In the genomic region with DNA sequence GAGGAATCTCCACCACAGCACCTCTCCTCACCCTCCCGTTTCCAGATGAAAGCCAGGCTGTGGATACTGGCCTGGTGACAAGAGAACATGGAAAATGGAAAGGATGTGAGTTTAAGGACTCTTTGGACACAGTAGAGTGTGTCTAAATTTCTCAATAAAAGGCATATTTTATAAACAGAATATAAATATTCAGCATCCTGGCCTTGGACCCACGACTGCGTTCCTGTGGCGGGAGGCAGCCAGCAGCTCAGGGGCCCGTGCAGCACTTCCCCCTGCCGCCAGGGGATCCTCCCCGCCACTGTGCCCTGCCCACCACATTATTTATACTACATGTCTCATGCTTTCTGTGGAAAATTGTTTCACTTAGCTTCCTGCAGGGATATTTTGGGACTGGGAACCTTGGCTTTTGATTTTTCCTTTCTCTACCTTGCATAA, we compare ENCODE assay signal across 10 cellular contexts.
DNase-seq lines count a peak whose midpoint lies in the region; ATAC-seq and TF ChIP-seq lines count a peak whose summit lies in the region.
"Had no signal": no experiment of that assay in that cellular context is flagged by ENCODE, and none has a peak within 500 bp of the region (broad histone marks: within the 10 kb centered on the region; RNA-seq: fewer than 3 reads in every experiment).

No MANE protein-coding gene starts in this region.

- TF ChIP-seq CTCF in ascending aorta (IDR thresholded peaks at IDR 0.05), result no peak
- peak in 1 of 11 experiments; percentile 8 for TF ChIP-seq CTCF in spleen (IDR thresholded peaks at IDR 0.05 in 8 of 11, conservative IDR thresholded peaks at IDR 0.05 in 3 of 11)

- H3K36me3 ChIP-seq in GM23248 (ENCODE audit: low read depth), result no peaks in the 10 kb centered on the region
- no peaks in the 10 kb centered on the region for H3K36me3 ChIP-seq in ascending aorta
- H3K36me3 ChIP-seq in spleen, result no peaks in the 10 kb centered on the region

- H3K9me3 ChIP-seq in GM23248 (ENCODE audit: low read depth) (no peaks in the 10 kb centered on the region), ascending aorta (no peaks in the 10 kb centered on the region), right cardiac atrium (ENCODE audit: control insufficient read depth, low read length) (no peaks in the 10 kb centered on the region), spleen (no peaks in the 10 kb centered on the region)

- H3K4me3 ChIP-seq in GM23248 (no peak overlapping the region), ascending aorta (peak overlapping the region; percentile 22 to 49), right cardiac atrium (ENCODE audit: low read length) (no peak overlapping the region), spleen (no peak overlapping the region)

- H3K4me1 Mint-ChIP-seq in activated T-cell treated with anti-CD3 and anti-CD28 coated beads, Interleukin-2, amount 50 U/mL, for 24 hours (ENCODE audit: low read depth), result peaks cover 9% of the 10 kb centered on the region

- H3K27me3 Mint-ChIP-seq in activated T-cell treated with anti-CD3 and anti-CD28 coated beads, Interleukin-2, amount 50 U/mL, for 24 hours, result peaks cover 25% of the 10 kb centered on the region

- H3K9me2 ChIP-seq in GM23248 (ENCODE audit: insufficient read depth), result no peaks in the 10 kb centered on the region

- no peak overlapping the region for H2AFZ ChIP-seq in GM23248

- no peaks in the 10 kb centered on the region for H3K36me3 Mint-ChIP-seq in activated T-cell treated with anti-CD3 and anti-CD28 coated beads, Interleukin-2, amount 50 U/mL, for 24 hours (ENCODE audit: low read depth)

- in situ Hi-C loops in GM23248 (cut with MboI), result no loop called here

- DNase-seq in GM23248 (peak; percentile 44), ascending aorta (ENCODE audit: low spot score in 2 of 2) (peak in 1 of 2 donors; percentile 75), right cardiac atrium (peak in 2 of 3 donors; percentile 62 to 63), spleen (no peak), iPS-NIHi11 (ENCODE audit: low spot score) (no peak), NCI-H446 treated with DMSO at 0.1 percent for 48 hours (lab: John Stamatoyannopoulos, UW) (no peak)
- no peak for DNase-seq in activated T-cell treated with anti-CD3 and anti-CD28 coated beads, Interleukin-2, amount 50 U/mL, for 24 hours
- DNase-seq: nephron progenitor cell had no signal

- peak overlapping the region; percentile 5 for H3K4me2 ChIP-seq in GM23248 (ENCODE audit: unreplicated experiment)

- TF ChIP-seq POLR2A in spleen (IDR thresholded peaks at IDR 0.05), result no peak

- no peaks in the 10 kb centered on the region for H3K79me2 ChIP-seq in GM23248 (ENCODE audit: insufficient read depth)

- H3K27me3 ChIP-seq in GM23248 (replicated peaks; ENCODE audit: insufficient read depth) (no peaks in the 10 kb centered on the region), ascending aorta (no peaks in the 10 kb centered on the region), right cardiac atrium (ENCODE audit: control insufficient read depth, insufficient read depth) (no peaks in the 10 kb centered on the region), spleen (replicated peaks in 1 of 7) (peaks cover 0 to 8% (median 0%) of the 10 kb centered on the region in 7 donors)

- no peak overlapping the region for H3K27ac ChIP-seq in GM23248
- peak overlapping the region; percentile 58 to 69 for H3K27ac ChIP-seq in ascending aorta
- no peak overlapping the region for H3K27ac ChIP-seq in right cardiac atrium (ENCODE audit: low read length)
- H3K27ac ChIP-seq in spleen, result peak overlapping the region in 7 of 8 donors; percentile 65 to 89 (median 74)

- H4K20me1 ChIP-seq in GM23248 (ENCODE audit: insufficient read depth), result no peaks in the 10 kb centered on the region

- no peaks in the 10 kb centered on the region for H3K9me3 Mint-ChIP-seq in activated T-cell treated with anti-CD3 and anti-CD28 coated beads, Interleukin-2, amount 50 U/mL, for 24 hours
- H3K9me3 Mint-ChIP-seq: T-helper 2 cell treated with Interferon-gamma antibody and Interleukin-4, amounts not matched to agents 5 μg/mL and 100 μg/mL, for 36 hours had no signal

- H3F3A ChIP-seq in GM23248 (ENCODE audit: insufficient read depth), result peaks cover 12% of the 10 kb centered on the region

- ATAC-seq in right cardiac atrium (peak; percentile 46 to 78), GM18511 (IDR thresholded peaks at IDR 0.05; ENCODE audit: unreplicated experiment) (no peak)

- no peak overlapping the region for H3K27ac Mint-ChIP-seq in activated T-cell treated with anti-CD3 and anti-CD28 coated beads, Interleukin-2, amount 50 U/mL, for 24 hours
- H3K27ac Mint-ChIP-seq: nephron progenitor cell; T-helper 2 cell treated with Interferon-gamma antibody and Interleukin-4, amounts not matched to agents 5 μg/mL and 100 μg/mL, for 36 hours had no signal

- WGBS in GM23248 (ENCODE audit: low coverage in 1 of 2, low lambda C conversion rate in 2 of 2, missing lambda C conversion rate in 2 of 2), 2 experiments, result 13 to 16% methylated on average over 5 to 7 of the region's 7 CpGs
- 13% methylated on average over 7 of the region's 7 CpGs for WGBS in right cardiac atrium
- WGBS in spleen, 5 donors, result 12 to 26% (median 14%) methylated on average over 6 to 7 of the region's 7 CpGs

- intact Hi-C loops in ascending aorta (cut with DNase I), result loop anchor here (2.0 to 10.0 kb wide), 3 partner anchors 72 to 678 kb away; partner anchors contain the start of gene SPATA13
- intact Hi-C loops in right cardiac atrium (cut with DNase I), result loop anchor here in 3 of 4 donors (10.0 kb wide), 2 partner anchors 112 to 162 kb away; partner anchors contain the start of gene SPATA13 (in 1 of the 3)
- intact Hi-C loops in spleen (cut with DNase I; ENCODE audit: low total_unique reads), result loop anchor here (5.0 kb wide), 1 partner anchor 170 kb away; no protein-coding TSS in a partner anchor

- H3K4me1 ChIP-seq in GM23248 (ENCODE audit: insufficient read depth) (peaks cover 19% of the 10 kb centered on the region), ascending aorta (peaks cover 0 to 20% of the 10 kb centered on the region in 2 donors), right cardiac atrium (ENCODE audit: control insufficient read depth, insufficient read depth, low read length) (no peaks in the 10 kb centered on the region), spleen (peaks cover 12 to 59% (median 33%) of the 10 kb centered on the region in 6 donors)

- H3K9ac ChIP-seq in GM23248, result no peak overlapping the region

- H3K4me3 Mint-ChIP-seq in activated T-cell treated with anti-CD3 and anti-CD28 coated beads, Interleukin-2, amount 50 U/mL, for 24 hours, result no peak overlapping the region
- H3K4me3 Mint-ChIP-seq: nephron progenitor cell; T-helper 2 cell treated with Interferon-gamma antibody and Interleukin-4, amounts not matched to agents 5 μg/mL and 100 μg/mL, for 36 hours had no signal

Comparison
In these comparisons a context has a peak if more than half of its experiments do, and no peak if none do; other contexts are left out.
1. DNase-seq: peak in GM23248 (single experiment) and right cardiac atrium (2 of 3); none in spleen (single experiment), iPS-NIHi11 (single experiment), activated T-cell treated with anti-CD3 and anti-CD28 coated beads, Interleukin-2, amount 50 U/mL, for 24 hours (single experiment) and NCI-H446 treated with DMSO at 0.1 percent for 48 hours (single experiment).
2. H3K27ac ChIP-seq: peak in ascending aorta (2 of 2) and spleen (7 of 8); none in GM23248 (single experiment) and right cardiac atrium (single experiment).
3. H3K4me3 ChIP-seq: peak in ascending aorta (2 of 2); none in GM23248 (single experiment), right cardiac atrium (single experiment) and spleen (0 of 8).